Comparison of ENCODE assay signal across 22 cellular contexts in genomic region chr20:3729378-3729777, GRCh38. TPM values are rescaled to one million over a fixed set of nuclear protein-coding genes. Genes with fewer than 3 reads are reported as not detected.
"Had no signal": no experiment of that assay in that cellular context is flagged by ENCODE, and none has a peak within 500 bp of the region (broad histone marks: within the 10 kb centered on the region; RNA-seq: fewer than 3 reads in every experiment).

No MANE protein-coding gene starts in this region.

- H3K4me1 Mint-ChIP-seq: activated B cell treated with CpG ODN at 0.5 μM for 24 hours had no signal

- H3K36me3 Mint-ChIP-seq: activated CD4-positive, alpha-beta memory T cell treated with anti-CD3 and anti-CD28 coated beads for 36 hours; activated naive CD8-positive, alpha-beta T cell; type B pancreatic cell had no signal

- H3K27ac Mint-ChIP-seq: activated B cell treated with CpG ODN at 0.5 μM for 24 hours; activated CD4-positive, alpha-beta memory T cell treated with anti-CD3 and anti-CD28 coated beads for 36 hours; activated naive CD8-positive, alpha-beta T cell; activated T-helper 1 cell treated with anti-CD3 and anti-CD28 coated beads, Interleukin-12 subunit alpha, Interleukin-12 subunit beta, Interleukin-2, Interleukin-4 antibody, amounts not matched to agents 30 ng/mL and 10 ng/mL and 1 ng/mL, durations not matched to agents 14 hours and 24 hours and 36 hours; progenitor cell of endocrine pancreas; type B pancreatic cell had no signal

- H3K27ac ChIP-seq: cardiac muscle cell, epithelial cell of prostate had no signal

- H3K4me3 Mint-ChIP-seq: activated B cell treated with CpG ODN at 0.5 μM for 24 hours; activated CD4-positive, alpha-beta memory T cell treated with anti-CD3 and anti-CD28 coated beads for 36 hours; activated naive CD8-positive, alpha-beta T cell; activated T-helper 1 cell treated with anti-CD3 and anti-CD28 coated beads, Interleukin-12 subunit alpha, Interleukin-12 subunit beta, Interleukin-2, Interleukin-4 antibody, amounts not matched to agents 30 ng/mL and 10 ng/mL and 1 ng/mL, durations not matched to agents 14 hours and 24 hours and 36 hours; nephron progenitor cell; type B pancreatic cell had no signal

- H3K9me3 Mint-ChIP-seq: activated B cell treated with CpG ODN at 0.5 μM for 24 hours; activated CD4-positive, alpha-beta memory T cell treated with anti-CD3 and anti-CD28 coated beads for 36 hours; activated T-helper 1 cell treated with anti-CD3 and anti-CD28 coated beads, Interleukin-12 subunit alpha, Interleukin-12 subunit beta, Interleukin-2, Interleukin-4 antibody, amounts not matched to agents 30 ng/mL and 10 ng/mL and 1 ng/mL, durations not matched to agents 14 hours and 24 hours and 36 hours; type B pancreatic cell had no signal

- H3K36me3 ChIP-seq: cardiac muscle cell had no signal

- DNase-seq: activated B cell treated with CpG ODN at 0.5 μM for 24 hours; activated CD4-positive, alpha-beta memory T cell treated with anti-CD3 and anti-CD28 coated beads for 36 hours; activated CD4-positive, alpha-beta T cell treated with anti-CD3 and anti-CD28 coated beads for 4 hours; activated gamma-delta T cell treated with Interleukin-2 at 50 U/mL for 16 hours; activated T-cell treated with anti-CD3 and anti-CD28 coated beads for 4 hours; dorsolateral prefrontal cortex; foreskin fibroblast; hypothalamus; nephron progenitor cell; stimulated activated naive CD8-positive, alpha-beta T cell treated with anti-CD3 and anti-CD28 coated beads, Interleukin-15, Interleukin-2, amounts not matched to agents 100 U/mL and 50 U/mL, for 24 hours; T-helper 1 cell; T-helper 9 cell had no signal

- H3K4me3 ChIP-seq: cardiac muscle cell, dorsolateral prefrontal cortex, skin epidermis had no signal

RNA-seq across cellular contexts. Expression of gene HSPA12B, which starts 3.1 kb away (rescaled TPM):
- total RNA-seq: activated B cell treated with CpG ODN at 0.5 μM for 24 hours; activated CD4-positive, alpha-beta memory T cell treated with anti-CD3 and anti-CD28 coated beads for 36 hours; activated T-helper 1 cell treated with anti-CD3 and anti-CD28 coated beads, Interleukin-12 subunit alpha, Interleukin-12 subunit beta, Interleukin-2, Interleukin-4 antibody, amounts not matched to agents 30 ng/mL and 10 ng/mL and 1 ng/mL, durations not matched to agents 14 hours and 24 hours and 36 hours; myocyte; progenitor cell of endocrine pancreas had no signal

RNA-seq across cellular contexts. Expression of gene SIGLEC1, which starts 17.0 kb away (rescaled TPM):
- total RNA-seq: activated B cell treated with CpG ODN at 0.5 μM for 24 hours; activated T-helper 1 cell treated with anti-CD3 and anti-CD28 coated beads, Interleukin-12 subunit alpha, Interleukin-12 subunit beta, Interleukin-2, Interleukin-4 antibody, amounts not matched to agents 30 ng/mL and 10 ng/mL and 1 ng/mL, durations not matched to agents 14 hours and 24 hours and 36 hours; cardiac muscle cell; glomerular endothelial cell; progenitor cell of endocrine pancreas had no signal

RNA-seq across cellular contexts. Expression of gene ADAM33, which starts 47.6 kb away (rescaled TPM):
- total RNA-seq: activated B cell treated with CpG ODN at 0.5 μM for 24 hours; activated CD4-positive, alpha-beta memory T cell treated with anti-CD3 and anti-CD28 coated beads for 36 hours; activated T-helper 1 cell treated with anti-CD3 and anti-CD28 coated beads, Interleukin-12 subunit alpha, Interleukin-12 subunit beta, Interleukin-2, Interleukin-4 antibody, amounts not matched to agents 30 ng/mL and 10 ng/mL and 1 ng/mL, durations not matched to agents 14 hours and 24 hours and 36 hours; glomerular endothelial cell had no signal

RNA-seq across cellular contexts. Expression of gene SPEF1, which starts 51.9 kb away (rescaled TPM):
- total RNA-seq: activated B cell treated with CpG ODN at 0.5 μM for 24 hours; activated T-helper 1 cell treated with anti-CD3 and anti-CD28 coated beads, Interleukin-12 subunit alpha, Interleukin-12 subunit beta, Interleukin-2, Interleukin-4 antibody, amounts not matched to agents 30 ng/mL and 10 ng/mL and 1 ng/mL, durations not matched to agents 14 hours and 24 hours and 36 hours; glomerular endothelial cell; left ventricle myocardium superior had no signal
